In genomic region chr19:7982651-7983099, GRCh38 we compare ENCODE assay signal across 23 cellular contexts. TPM values are rescaled to one million over a fixed set of nuclear protein-coding genes. Genes with fewer than 3 reads are reported as not detected.
A peak's percentile ranks its signal among the peaks of the same experiment; 100 is the strongest.
DNase-seq lines count a peak whose midpoint lies in the region; ATAC-seq and TF ChIP-seq lines count a peak whose summit lies in the region.
"Had no signal": no experiment of that assay in that cellular context is flagged by ENCODE, and none has a peak within 500 bp of the region (broad histone marks: within the 10 kb centered on the region; RNA-seq: fewer than 3 reads in every experiment).

No MANE protein-coding gene starts in this region.

- no peaks in the 10 kb centered on the region for H3K9me3 Mint-ChIP-seq in H9
- H3K9me3 Mint-ChIP-seq: activated naive CD4-positive, alpha-beta T cell treated with anti-CD3 and anti-CD28 coated beads, Interleukin-2, amount 50 U/mL, for 72 hours; endodermal cell had no signal

- H3K23me2 ChIP-seq in H9 (ENCODE audit: insufficient read length, low read depth, low read length, poor library complexity, severe bottlenecking), result no peaks in the 10 kb centered on the region

- H3T11ph ChIP-seq in H9 (ENCODE audit: low read length), result no peak overlapping the region

- no CpG with 5 or more reads among the region's 21 CpGs for WGBS in neuronal stem cell (ENCODE audit: extremely low coverage in 2 of 2, insufficient read length in 2 of 2, insufficient replicate concordance in 1 of 2), 2 donors
- WGBS in H9 (ENCODE audit: extremely low coverage, insufficient read length, low lambda C conversion rate), result no CpG with 5 or more reads among the region's 21 CpGs

- no peaks in the 10 kb centered on the region for H3K27me3 ChIP-seq in duodenal mucosa (ENCODE audit: control insufficient read depth in 1 of 2, insufficient read depth in 2 of 2, low read length in 2 of 2)
- no peaks in the 10 kb centered on the region for H3K27me3 ChIP-seq in neuronal stem cell (ENCODE audit: control insufficient read depth in 3 of 3, insufficient read depth in 3 of 3, low read depth in 1 of 3, low read length in 3 of 3)
- H3K27me3 ChIP-seq in H9 (ENCODE audit: insufficient read depth, low read length), result no peaks in the 10 kb centered on the region
- H3K27me3 ChIP-seq in vagina, result no peaks in the 10 kb centered on the region
- H3K27me3 ChIP-seq: tibial nerve had no signal

- H3K4me3 Mint-ChIP-seq in H9, result no peak overlapping the region
- H3K4me3 Mint-ChIP-seq: endodermal cell had no signal

- peaks cover 47 to 84% (median 81%) of the 10 kb centered on the region in 3 experiments; a peak in 6 of 7 replicates for H3K36me3 Mint-ChIP-seq in H9 (ENCODE audit: insufficient read depth in 1 of 3, low read depth in 3 of 3)

- H2BK20ac ChIP-seq in H9 (ENCODE audit: low read depth, low read length, poor library complexity, severe bottlenecking), result no peak overlapping the region

- H3K4ac ChIP-seq in neuronal stem cell (ENCODE audit: low read length) (no peak overlapping the region), H9 (ENCODE audit: low read depth, low read length) (no peak overlapping the region)

- no peak overlapping the region for H3K9ac ChIP-seq in duodenal mucosa (ENCODE audit: low read depth in 1 of 2, low read length in 2 of 2)
- H3K9ac ChIP-seq in neuronal stem cell (ENCODE audit: low read depth, low read length, poor library complexity), result no peak overlapping the region
- H3K9ac ChIP-seq in H9 (ENCODE audit: extremely low read depth, insufficient read length, low read length), result no peak overlapping the region

- peaks cover 28 to 82% of the 10 kb centered on the region in 2 donors for H3K36me3 ChIP-seq in duodenal mucosa (ENCODE audit: control insufficient read depth in 1 of 2, insufficient read depth in 2 of 2, low read length in 2 of 2)
- H3K36me3 ChIP-seq in neuronal stem cell (replicated peaks in 1 of 2; ENCODE audit: control insufficient read depth in 2 of 2, insufficient read depth in 2 of 2, low read length in 2 of 2), result peaks cover 77 to 99% of the 10 kb centered on the region in 2 donors
- peaks cover 0 to 35% of the 10 kb centered on the region in 2 donors for H3K36me3 ChIP-seq in vagina

- H3K4me3 ChIP-seq in duodenal mucosa (ENCODE audit: low read depth in 1 of 2, low read length in 2 of 2) (no peak overlapping the region), neuronal stem cell (ENCODE audit: low read length in 2 of 2) (no peak overlapping the region), vagina (no peak overlapping the region)
- H3K4me3 ChIP-seq: tibial nerve had no signal

- H2AFZ ChIP-seq in neuronal stem cell (ENCODE audit: low read length), result no peak overlapping the region
- H2AFZ ChIP-seq in H9 (ENCODE audit: low read length), result no peak overlapping the region

- H3K4me1 Mint-ChIP-seq in H9, result no peaks in the 10 kb centered on the region
- H3K4me1 Mint-ChIP-seq: endodermal cell had no signal

- H3K27ac Mint-ChIP-seq in H9, result no peak overlapping the region; a peak in 1 of 7 replicates

- H3K23ac ChIP-seq in neuronal stem cell (ENCODE audit: low read depth, low read length, poor library complexity) (peak overlapping the region; percentile 58), H9 (ENCODE audit: insufficient read length, low read depth, low read length) (no peak overlapping the region)

- no peak overlapping the region for H3K56ac ChIP-seq in H9 (ENCODE audit: insufficient read length, low read depth, low read length)

- no peak for TF ChIP-seq POLR2A in vagina (IDR thresholded peaks at IDR 0.05)

- H2BK5ac ChIP-seq in neuronal stem cell (ENCODE audit: low read length) (no peak overlapping the region), H9 (ENCODE audit: insufficient read length, low read length) (no peak overlapping the region)

- H2BK12ac ChIP-seq in neuronal stem cell (ENCODE audit: low read length) (no peak overlapping the region), H9 (ENCODE audit: insufficient read length, low read depth, low read length) (no peak overlapping the region)

- no peak overlapping the region for H2BK120ac ChIP-seq in neuronal stem cell (ENCODE audit: low read depth, low read length)
- H2BK120ac ChIP-seq in H9 (ENCODE audit: low read depth, low read length, poor library complexity, severe bottlenecking), result no peak overlapping the region

- H3K79me2 ChIP-seq in H9 (ENCODE audit: insufficient read depth, low read length), result no peaks in the 10 kb centered on the region; the same call in 1 of the 2 replicates

- no peaks in the 10 kb centered on the region for H3K27me3 Mint-ChIP-seq in H9 (ENCODE audit: low read depth)

- no peak overlapping the region for H4K91ac ChIP-seq in neuronal stem cell (ENCODE audit: low read depth, low read length, poor library complexity)
- H4K91ac ChIP-seq in H9 (ENCODE audit: insufficient read length, low read depth, low read length), result no peak overlapping the region

- H3K4me2 ChIP-seq in neuronal stem cell (ENCODE audit: insufficient read depth, low read length, poor library complexity, severe bottlenecking), result no peak overlapping the region
- no peak overlapping the region for H3K4me2 ChIP-seq in H9 (ENCODE audit: insufficient read depth, insufficient read length, low read length)

- no peak overlapping the region for H3K14ac ChIP-seq in neuronal stem cell (ENCODE audit: low read length)
- no peak overlapping the region for H3K14ac ChIP-seq in H9 (ENCODE audit: insufficient read depth, low read length)

- no peak overlapping the region for H4K8ac ChIP-seq in neuronal stem cell (ENCODE audit: low read depth, low read length)
- no peak overlapping the region for H4K8ac ChIP-seq in H9 (replicated peaks; ENCODE audit: insufficient read length, low read depth, low read length)

- H3K18ac ChIP-seq in neuronal stem cell (ENCODE audit: low read length) (peak overlapping the region; percentile 15), H9 (ENCODE audit: insufficient read length, low read depth, low read length) (no peak overlapping the region)

- H3K79me1 ChIP-seq in neuronal stem cell (ENCODE audit: low read depth, low read length) (peaks cover 48% of the 10 kb centered on the region), H9 (ENCODE audit: insufficient read depth, low read depth, low read length, poor library complexity, severe bottlenecking) (peaks cover 5% of the 10 kb centered on the region)

- H4K20me1 ChIP-seq in H9 (ENCODE audit: control insufficient read depth, insufficient read depth, insufficient read length), result peaks cover 7% of the 10 kb centered on the region

- TF ChIP-seq CTCF in H9 (conservative IDR thresholded peaks at IDR 0.05), result no peak
- no peak for TF ChIP-seq CTCF in vagina (IDR thresholded peaks at IDR 0.05)

- no peak overlapping the region for H4K5ac ChIP-seq in H9 (ENCODE audit: insufficient read length, low read depth, low read length)

- H3K9me3 ChIP-seq in duodenal mucosa (ENCODE audit: control insufficient read depth in 1 of 2, low read length in 2 of 2) (no peaks in the 10 kb centered on the region), neuronal stem cell (replicated peaks in 1 of 2; ENCODE audit: control insufficient read depth in 2 of 2, insufficient read depth in 1 of 2, low read depth in 1 of 2, low read length in 2 of 2) (no peaks in the 10 kb centered on the region), H9 (ENCODE audit: control insufficient read depth, low read depth, low read length) (no peaks in the 10 kb centered on the region), vagina (no peaks in the 10 kb centered on the region)
- H3K9me3 ChIP-seq: tibial nerve had no signal

- DNase-seq in left ventricle myocardium superior (peak; percentile 37), neuronal stem cell (ENCODE audit: low spot score) (no peak), caudate nucleus (lab: John Stamatoyannopoulos, UW) (no peak), H9 (no peak), vagina (ENCODE audit: extremely low spot score in 2 of 2) (no peak)
- DNase-seq: activated CD4-positive, CD25-positive, alpha-beta regulatory T cell treated with anti-CD3 and anti-CD28 coated beads, Interleukin-2, amount 50 U/mL, for 72 hours; activated T-cell treated with anti-CD3 and anti-CD28 coated beads for 4 hours; anterior cingulate cortex; cortex of kidney; endodermal cell; GDM1; kidney glomerular epithelial cell; mesenchymal stem cell; NCI-H1417 treated with DMSO at 0.1 percent for 48 hours; NCI-H345; NCI-H748 treated with DMSO at 0.1 percent for 48 hours; stimulated activated CD8-positive, alpha-beta memory T cell treated with anti-CD3 and anti-CD28 coated beads, Interleukin-4, amount 100 ng/mL, for 48 hours had no signal

- H2BK15ac ChIP-seq in neuronal stem cell (ENCODE audit: low read length) (no peak overlapping the region), H9 (ENCODE audit: low read depth, low read length) (no peak overlapping the region)

- ATAC-seq in left ventricle myocardium superior, result peak; percentile 26
- ATAC-seq in HG02852 (IDR thresholded peaks at IDR 0.05; ENCODE audit: unreplicated experiment), result no peak
- ATAC-seq: activated naive CD4-positive, alpha-beta T cell treated with anti-CD3 and anti-CD28 coated beads, Interleukin-2, amount 50 U/mL, for 72 hours had no signal

- H3K27ac ChIP-seq in duodenal mucosa (ENCODE audit: low read depth, low read length) (peak overlapping the region; percentile 28), neuronal stem cell (replicated peaks; ENCODE audit: low read length) (no peak overlapping the region), caudate nucleus (ENCODE audit: low read depth, low read length) (no peak overlapping the region), H9 (ENCODE audit: insufficient read length, low read depth, low read length) (no peak overlapping the region), vagina (no peak overlapping the region)
- H3K27ac ChIP-seq: C4-2B, tibial nerve had no signal

- H2AK5ac ChIP-seq in neuronal stem cell (ENCODE audit: low read depth, low read length) (no peak overlapping the region), H9 (ENCODE audit: insufficient read length, low read length) (no peak overlapping the region)

- intact Hi-C loops in left ventricle myocardium superior (cut with micrococcal nuclease) (no loop called here), vagina (cut with DNase I) (no loop called here)

- H3K4me1 ChIP-seq in duodenal mucosa (ENCODE audit: control insufficient read depth in 1 of 2, insufficient read depth in 2 of 2, low read length in 2 of 2), result peaks cover 0 to 3% of the 10 kb centered on the region in 2 donors
- H3K4me1 ChIP-seq in neuronal stem cell (ENCODE audit: control insufficient read depth in 2 of 2, insufficient read depth in 1 of 2, low read depth in 1 of 2, low read length in 2 of 2), result peaks cover 0 to 2% of the 10 kb centered on the region in 2 donors
- no peaks in the 10 kb centered on the region for H3K4me1 ChIP-seq in H9 (ENCODE audit: insufficient read depth, low read length)
- H3K4me1 ChIP-seq in vagina, result peaks cover 18% of the 10 kb centered on the region

RNA-seq across cellular contexts. Expression of gene ELAVL1, which starts 22.8 kb away (rescaled TPM):
- total RNA-seq in left ventricle myocardium superior, result 53.3 TPM
- 102 TPM for polyA plus RNA-seq in neuronal stem cell (2013, experiment 1 of 2)
- 99.9 TPM for polyA plus RNA-seq in neuronal stem cell (2013, experiment 2 of 2)
- total RNA-seq in H9 (2021), result 147 and 149 TPM in 2 replicates
- 40.5 TPM for total RNA-seq in vagina

RNA-seq across cellular contexts. Expression of gene TIMM44, which starts 39.2 kb away (rescaled TPM):
- total RNA-seq in left ventricle myocardium superior (115 TPM), H9 (2021) (114 and 122 TPM in 2 replicates), vagina (76.1 TPM)
- polyA plus RNA-seq in neuronal stem cell (2013, experiment 1 of 2), result 50.7 TPM
- polyA plus RNA-seq in neuronal stem cell (2013, experiment 2 of 2), result 56.0 TPM

RNA-seq across cellular contexts. Expression of gene CTXN1, which starts 56.7 kb away (rescaled TPM):
- total RNA-seq in left ventricle myocardium superior (0.20 TPM), H9 (2021) (22.7 and 24.5 TPM in 2 replicates), vagina (14.2 TPM)
- polyA plus RNA-seq in neuronal stem cell (2013, experiment 1 of 2), result 136 TPM
- polyA plus RNA-seq in neuronal stem cell (2013, experiment 2 of 2), result 129 TPM
- total RNA-seq: T-helper 1 cell treated with Interleukin-12 subunit alpha and Interleukin-12 subunit beta and Interleukin-4 antibody, amounts not matched to agents 30 ng/mL and 1 ng/mL, for 36 hours had no signal

Comparison
In these comparisons a context has a peak if more than half of its experiments do, and no peak if none do; other contexts are left out.
1. RNA of gene CTXN1, which starts 56.7 kb away (total RNA-seq): 22.7 to 24.5 TPM in H9 and 14.2 TPM in vagina (single experiment); 0.20 TPM in left ventricle myocardium superior (single experiment); every median in the first group is over 10 times any median in the second.